Comparison of ENCODE assay signal across 30 cellular contexts in the genomic region with DNA sequence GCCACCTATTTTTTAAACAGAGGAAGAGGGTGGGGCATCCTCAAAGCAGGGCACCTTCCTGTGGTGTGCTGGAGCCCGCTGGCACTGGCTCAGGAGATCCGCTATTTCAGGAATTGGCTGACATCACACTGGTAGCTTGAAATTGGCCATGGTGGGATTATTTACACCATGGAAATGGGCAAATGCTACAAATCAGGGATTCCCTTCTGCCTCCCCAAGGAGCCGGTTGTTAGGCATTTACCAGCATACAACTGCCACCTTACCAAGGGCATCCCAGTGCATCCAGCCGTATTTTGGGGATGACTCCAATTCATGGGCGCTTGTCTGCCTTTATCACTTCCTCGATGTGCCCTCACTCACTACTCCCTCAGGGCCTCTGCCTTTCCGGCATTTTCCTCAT. TPM values are rescaled to one million over a fixed set of nuclear protein-coding genes. Genes with fewer than 3 reads are reported as not detected.
"Had no signal": no experiment of that assay in that cellular context is flagged by ENCODE, and none has a peak within 500 bp of the region (broad histone marks: within the 10 kb centered on the region; RNA-seq: fewer than 3 reads in every experiment).

No MANE protein-coding gene starts in this region.

- H3K27ac ChIP-seq: ascending aorta, esophagus muscularis mucosa, foreskin keratinocyte, heart right ventricle, lower lobe of right lung, parathyroid adenoma, right atrium auricular region, stomach, thyroid gland had no signal

- H3K9me3 Mint-ChIP-seq: activated CD4-positive, alpha-beta memory T cell treated with anti-CD3 and anti-CD28 coated beads, Interleukin-2, amount 10 ng/mL, durations not matched to agents 7 days and 5 days; activated CD4-positive, alpha-beta T cell treated with anti-CD3 and anti-CD28 coated beads, Interleukin-2, amount 10 ng/mL, durations not matched to agents 7 days and 5 days; activated naive CD4-positive, alpha-beta T cell treated with anti-CD3 and anti-CD28 coated beads, Interleukin-2, amount 10 ng/mL, durations not matched to agents 7 days and 5 days; activated naive CD8-positive, alpha-beta T cell treated with anti-CD3 and anti-CD28 coated beads, Interleukin-2, amount 10 ng/mL, durations not matched to agents 7 days and 5 days; activated T-cell treated with anti-CD3 and anti-CD28 coated beads, Interleukin-2, amount 50 U/mL, for 24 hours; natural killer cell treated with Interleukin-12 subunit alpha and Interleukin-12 subunit beta and Interleukin-15 and Interleukin-18, amount 100 ng/mL, for 72 hours; stimulated activated naive B cell treated with anti-CD40 and anti-IgM and Interleukin-4, amounts not matched to agents 10 μg/mL and 1 μg/mL and 100 μg/mL, for 72 hours had no signal

- H3K4me3 Mint-ChIP-seq: activated CD4-positive, alpha-beta memory T cell treated with anti-CD3 and anti-CD28 coated beads, Interleukin-2, amount 10 ng/mL, durations not matched to agents 7 days and 5 days; activated CD4-positive, alpha-beta T cell treated with anti-CD3 and anti-CD28 coated beads, Interleukin-2, amount 10 ng/mL, durations not matched to agents 7 days and 5 days; activated naive CD4-positive, alpha-beta T cell treated with anti-CD3 and anti-CD28 coated beads, Interleukin-2, amount 10 ng/mL, durations not matched to agents 7 days and 5 days; activated naive CD8-positive, alpha-beta T cell treated with anti-CD3 and anti-CD28 coated beads, Interleukin-2, amount 10 ng/mL, durations not matched to agents 7 days and 5 days; activated T-cell treated with anti-CD3 and anti-CD28 coated beads, Interleukin-2, amount 50 U/mL, for 24 hours; endodermal cell; stimulated activated naive B cell treated with anti-CD40 and anti-IgM and Interleukin-4, amounts not matched to agents 10 μg/mL and 1 μg/mL and 100 μg/mL, for 72 hours had no signal

- H3K27me3 ChIP-seq: ascending aorta, esophagus muscularis mucosa, foreskin keratinocyte, right atrium auricular region, stomach, thyroid gland had no signal

- H3K9ac ChIP-seq: parathyroid adenoma had no signal

- H3K79me2 ChIP-seq: parathyroid adenoma had no signal

- H3K9me3 ChIP-seq: ascending aorta, esophagus muscularis mucosa, heart right ventricle, lower lobe of right lung, mucosa of descending colon, right atrium auricular region, stomach, thyroid gland had no signal

- H3K27ac Mint-ChIP-seq: activated CD4-positive, alpha-beta memory T cell treated with anti-CD3 and anti-CD28 coated beads, Interleukin-2, amount 10 ng/mL, durations not matched to agents 7 days and 5 days; activated CD4-positive, alpha-beta T cell treated with anti-CD3 and anti-CD28 coated beads, Interleukin-2, amount 10 ng/mL, durations not matched to agents 7 days and 5 days; activated naive CD4-positive, alpha-beta T cell treated with anti-CD3 and anti-CD28 coated beads, Interleukin-2, amount 10 ng/mL, durations not matched to agents 7 days and 5 days; activated naive CD8-positive, alpha-beta T cell treated with anti-CD3 and anti-CD28 coated beads, Interleukin-2, amount 10 ng/mL, durations not matched to agents 7 days and 5 days; activated T-cell treated with anti-CD3 and anti-CD28 coated beads, Interleukin-2, amount 50 U/mL, for 24 hours; endodermal cell; natural killer cell treated with Interleukin-12 subunit alpha and Interleukin-12 subunit beta and Interleukin-15 and Interleukin-18, amount 100 ng/mL, for 72 hours; stimulated activated naive B cell treated with anti-CD40 and anti-IgM and Interleukin-4, amounts not matched to agents 10 μg/mL and 1 μg/mL and 100 μg/mL, for 72 hours had no signal

- H2AFZ ChIP-seq: parathyroid adenoma had no signal

- H3K36me3 ChIP-seq: ascending aorta, esophagus muscularis mucosa, heart right ventricle, lower lobe of right lung, right atrium auricular region, stomach, thyroid gland had no signal

- DNase-seq: activated CD4-positive, alpha-beta memory T cell treated with anti-CD3 and anti-CD28 coated beads, Interleukin-2, amount 10 ng/mL, durations not matched to agents 7 days and 5 days; activated CD4-positive, alpha-beta T cell treated with anti-CD3 and anti-CD28 coated beads for 1 hour; activated CD4-positive, alpha-beta T cell treated with anti-CD3 and anti-CD28 coated beads, Interleukin-2, amount 10 ng/mL, durations not matched to agents 7 days and 5 days; activated CD8-positive, alpha-beta memory T cell treated with anti-CD3 and anti-CD28 coated beads, Interleukin-2, amount 50 U/mL, for 48 hours; activated gamma-delta T cell; activated naive CD4-positive, alpha-beta T cell treated with anti-CD3 and anti-CD28 coated beads, Interleukin-2, amount 10 ng/mL, durations not matched to agents 7 days and 5 days; activated naive CD8-positive, alpha-beta T cell treated with anti-CD3 and anti-CD28 coated beads, Interleukin-2, amount 10 ng/mL, durations not matched to agents 7 days and 5 days; activated T-cell treated with anti-CD3 and anti-CD28 coated beads, Interleukin-2, amount 50 U/mL, for 24 hours; central memory CD4-positive, alpha-beta T cell; endodermal cell; foreskin keratinocyte; heart right ventricle; kidney glomerular epithelial cell; lower lobe of right lung; mesendoderm; mucosa of descending colon; stimulated activated CD4-positive, alpha-beta T cell treated with anti-CD3 and anti-CD28 coated beads, Interleukin-15, amount 100 ng/mL, for 24 hours; stimulated activated CD4-positive, alpha-beta T cell treated with anti-CD3 and anti-CD28 coated beads, Interleukin-2, amount 100 ng/mL, for 24 hours; stimulated activated naive B cell treated with anti-CD40 and anti-IgM and Interleukin-4, amounts not matched to agents 10 μg/mL and 1 μg/mL and 100 μg/mL, for 72 hours; stomach; T-helper 2 cell; thyroid gland had no signal

- H3K4me1 ChIP-seq: foreskin keratinocyte, parathyroid adenoma had no signal

- H3K36me3 Mint-ChIP-seq: activated naive CD4-positive, alpha-beta T cell treated with anti-CD3 and anti-CD28 coated beads, Interleukin-2, amount 10 ng/mL, durations not matched to agents 7 days and 5 days; activated naive CD8-positive, alpha-beta T cell treated with anti-CD3 and anti-CD28 coated beads, Interleukin-2, amount 10 ng/mL, durations not matched to agents 7 days and 5 days; natural killer cell treated with Interleukin-12 subunit alpha and Interleukin-12 subunit beta and Interleukin-15 and Interleukin-18, amount 100 ng/mL, for 72 hours had no signal

- H3K4me3 ChIP-seq: ascending aorta, esophagus muscularis mucosa, heart right ventricle, lower lobe of right lung, mucosa of descending colon, right atrium auricular region, stomach, thyroid gland had no signal

- ATAC-seq: foreskin keratinocyte; heart right ventricle; left lobe of liver; lower lobe of right lung; mucosa of descending colon; natural killer cell treated with Interleukin-12 subunit alpha and Interleukin-12 subunit beta and Interleukin-15 and Interleukin-18, amount 100 ng/mL, for 72 hours; stimulated activated naive B cell treated with anti-CD40 and anti-IgM and Interleukin-4, amounts not matched to agents 10 μg/mL and 1 μg/mL and 100 μg/mL, for 72 hours had no signal

RNA-seq across cellular contexts. Expression of a gene that starts 14.2 kb away (rescaled TPM):
- total RNA-seq: activated CD4-positive, alpha-beta memory T cell treated with anti-CD3 and anti-CD28 coated beads, Interleukin-2, amount 10 ng/mL, durations not matched to agents 7 days and 5 days; activated CD4-positive, alpha-beta T cell treated with anti-CD3 and anti-CD28 coated beads, Interleukin-2, amount 10 ng/mL, durations not matched to agents 7 days and 5 days; activated naive CD8-positive, alpha-beta T cell treated with anti-CD3 and anti-CD28 coated beads, Interleukin-2, amount 10 ng/mL, durations not matched to agents 7 days and 5 days; ascending aorta; foreskin keratinocyte; left lobe of liver; natural killer cell treated with Interleukin-12 subunit alpha and Interleukin-12 subunit beta and Interleukin-15 and Interleukin-18, amount 100 ng/mL, for 72 hours; pulmonary artery endothelial cell had no signal
- polyA plus RNA-seq: foreskin keratinocyte had no signal

RNA-seq across cellular contexts. Expression of a gene that starts 16.6 kb away (rescaled TPM):
- total RNA-seq: natural killer cell treated with Interleukin-12 subunit alpha and Interleukin-12 subunit beta and Interleukin-15 and Interleukin-18, amount 100 ng/mL, for 72 hours had no signal

RNA-seq across cellular contexts. Expression of a gene that starts 22.0 kb away (rescaled TPM):
- total RNA-seq: ascending aorta, myocyte, stomach had no signal
